Comparison of ENCODE assay signal across 7 cellular contexts in genomic region chr1:54671985-54672608, GRCh38. TPM values are rescaled to one million over a fixed set of nuclear protein-coding genes. Genes with fewer than 3 reads are reported as not detected.
A peak's percentile ranks its signal among the peaks of the same experiment; 100 is the strongest.
DNase-seq lines count a peak whose midpoint lies in the region; ATAC-seq and TF ChIP-seq lines count a peak whose summit lies in the region.

No MANE protein-coding gene starts in this region.

- H3K27ac ChIP-seq in parathyroid adenoma: no peak overlapping the region

- H3K27me3 ChIP-seq in parathyroid adenoma (ENCODE audit: control insufficient read depth, insufficient read depth, low read length): no peaks in the 10 kb centered on the region

- H3K4me3 ChIP-seq in parathyroid adenoma (ENCODE audit: low read depth, low read length): no peak overlapping the region

- H3K9me3 ChIP-seq in parathyroid adenoma (ENCODE audit: control insufficient read depth, low read length): no peaks in the 10 kb centered on the region

- DNase-seq in GM13976 (ENCODE audit: low spot score) (peak; percentile 80), NOMO-1 treated with DMSO at 0.1 percent for 48 hours (lab: John Stamatoyannopoulos, UW; ENCODE audit: unreplicated experiment) (peak; percentile 22), ureter (ENCODE audit: low spot score) (peak; percentile 45)
- DNase-seq in activated CD8-positive, alpha-beta memory T cell treated with anti-CD3 and anti-CD28 coated beads for 48 hours (ENCODE audit: low read depth in 2 of 3, low spot score in 2 of 3): peak; percentile 28 to 59 (median 47)

- H2AFZ ChIP-seq in parathyroid adenoma: no peak overlapping the region

- H3K9ac ChIP-seq in parathyroid adenoma: no peak overlapping the region

- H3K79me2 ChIP-seq in parathyroid adenoma: no peaks in the 10 kb centered on the region

- no peak overlapping the region for H3K4me2 ChIP-seq in parathyroid adenoma (ENCODE audit: low read length)

- ATAC-seq in HG03565 (IDR thresholded peaks at IDR 0.05; ENCODE audit: unreplicated experiment): peak; percentile 46
- peak; percentile 87 for ATAC-seq in esophagus mucosa

- no peaks in the 10 kb centered on the region for H3K4me1 ChIP-seq in parathyroid adenoma

- peak; percentile 69 for TF ChIP-seq CTCF in GM13976 (IDR thresholded peaks at IDR 0.05; ENCODE audit: borderline replicate concordance, control extremely low read depth, extremely low read depth, insufficient read depth, missing control alignments)
- peak; percentile 51 for TF ChIP-seq CTCF in parathyroid adenoma (IDR thresholded peaks at IDR 0.05)

- in situ Hi-C loops in GM13976 (cut with MboI; ENCODE audit: low sequenced_read_pairs, unreplicated experiment): loop anchor here (10.0 kb wide), 1 partner anchor 123 kb away; no protein-coding TSS in a partner anchor

- H3K36me3 ChIP-seq in parathyroid adenoma (ENCODE audit: control insufficient read depth, insufficient read depth, low read length): no peaks in the 10 kb centered on the region

RNA-seq across cellular contexts. Expression of gene MROH7, which starts 30.5 kb away (rescaled TPM):
- total RNA-seq in esophagus mucosa (0.68 TPM), ureter (25.2 TPM)

RNA-seq across cellular contexts. Expression of gene TTC4, which starts 43.6 kb away (rescaled TPM):
- total RNA-seq in esophagus mucosa: 15.1 TPM
- 24.8 TPM for total RNA-seq in ureter

RNA-seq across cellular contexts. Expression of gene FAM151A, which starts 48.8 kb away (rescaled TPM):
- total RNA-seq in esophagus mucosa: not detected
- not detected for total RNA-seq in ureter

Comparison
In these comparisons a context has a peak if more than half of its experiments do, and no peak if none do; other contexts are left out.
1. DNase-seq: peak in every context shown above with its lines; median percentile 80 in GM13976; 47 in activated CD8-positive, alpha-beta memory T cell treated with anti-CD3 and anti-CD28 coated beads for 48 hours; 45 in ureter; 22 in NOMO-1 treated with DMSO at 0.1 percent for 48 hours.
2. RNA of gene MROH7, which starts 30.5 kb away (total RNA-seq): 25.2 TPM in ureter (single experiment); 0.68 TPM in esophagus mucosa (single experiment); every median in the first group is over 10 times any median in the second.